Comparison of ENCODE assay signal across 13 cellular contexts in genomic region chr15:48514103-48514817, GRCh38.
DNase-seq lines count a peak whose midpoint lies in the region; ATAC-seq and TF ChIP-seq lines count a peak whose summit lies in the region.
"Had no signal": no experiment of that assay in that cellular context is flagged by ENCODE, and none has a peak within 500 bp of the region (broad histone marks: within the 10 kb centered on the region; RNA-seq: fewer than 3 reads in every experiment).

No MANE protein-coding gene starts in this region.

- H2AFZ ChIP-seq in IMR-90 (replicated peaks; ENCODE audit: low read length, poor library complexity), result no peak overlapping the region
- no peak overlapping the region for H2AFZ ChIP-seq in neural progenitor cell (replicated peaks)

- no peak overlapping the region for H3K23ac ChIP-seq in IMR-90 (ENCODE audit: low read depth, low read length)

- H2AK5ac ChIP-seq in IMR-90 (ENCODE audit: low read depth, low read length), result no peak overlapping the region

- no peaks in the 10 kb centered on the region for H3F3A ChIP-seq in neural progenitor cell (ENCODE audit: low read depth)

- no peak overlapping the region for H4K91ac ChIP-seq in IMR-90 (ENCODE audit: insufficient read depth, low read depth, low read length)

- dilution Hi-C loops in IMR-90 (cut with HindIII; ENCODE audit: low sequenced_read_pairs, unreplicated experiment), result no loop called here

- H3K18ac ChIP-seq in IMR-90 (ENCODE audit: low read depth, low read length), result no peak overlapping the region

- no peak overlapping the region; a peak in 1 of 4 replicates for H4K8ac ChIP-seq in IMR-90 (ENCODE audit: low read depth in 2 of 2, low read length in 2 of 2)

- TF ChIP-seq RAD21 in IMR-90 (IDR thresholded peaks at IDR 0.05; ENCODE audit: low read length), result no peak

- H3K14ac ChIP-seq in IMR-90 (replicated peaks; ENCODE audit: low read depth, low read length), result no peak overlapping the region; the same call in 1 of the 2 replicates

- no peak overlapping the region for H2BK20ac ChIP-seq in IMR-90 (ENCODE audit: low read depth, low read length)

- in situ Hi-C loops in IMR-90 (cut with MboI; ENCODE audit: low sequenced_read_pairs), result no loop called here

- no peaks in the 10 kb centered on the region for H3K4me1 ChIP-seq in IMR-90 (ENCODE audit: control insufficient read depth, insufficient read depth, low read length)
- H3K4me1 ChIP-seq in esophagus muscularis mucosa, result peaks cover 0 to 11% (median 9%) of the 10 kb centered on the region in 4 donors
- H3K4me1 ChIP-seq in neural progenitor cell, result no peaks in the 10 kb centered on the region
- no peaks in the 10 kb centered on the region for H3K4me1 ChIP-seq in left lung

- H2AK9ac ChIP-seq in IMR-90 (replicated peaks; ENCODE audit: low read depth, low read length, poor library complexity), result no peak overlapping the region

- H2BK5ac ChIP-seq in IMR-90 (ENCODE audit: low read depth, low read length, poor library complexity, severe bottlenecking), result no peak overlapping the region

- H3K9me3 ChIP-seq in IMR-90 (ENCODE audit: control insufficient read depth, insufficient read depth, low read length) (no peaks in the 10 kb centered on the region), esophagus muscularis mucosa (no peaks in the 10 kb centered on the region), neural progenitor cell (ENCODE audit: low read depth) (no peaks in the 10 kb centered on the region), left lung (no peaks in the 10 kb centered on the region)

- DNase-seq in IMR-90 (no peak), esophagus muscularis mucosa (ENCODE audit: extremely low spot score) (peak; percentile 37), osteocyte (ENCODE audit: extremely low spot score, unreplicated experiment) (no peak), neural progenitor cell (ENCODE audit: low spot score) (no peak), left lung (no peak)
- no peak for DNase-seq in activated CD4-positive, CD25-positive, alpha-beta regulatory T cell (lab: John Stamatoyannopoulos, UW)
- DNase-seq in stimulated activated CD4-positive, alpha-beta T cell treated with anti-CD3 and anti-CD28 coated beads, Interleukin-4, amount 100 ng/mL, for 4 hours, result no peak
- DNase-seq: CD8-positive, alpha-beta T cell; COR-L47; DND-41; GDM1 had no signal

- H3K56ac ChIP-seq in IMR-90 (ENCODE audit: extremely low read depth, insufficient read depth, low read length), result no peak overlapping the region

- H3K36me3 Mint-ChIP-seq in osteocyte (ENCODE audit: unreplicated experiment) (peaks cover 89% of the 10 kb centered on the region), neural progenitor cell (peaks cover 6% of the 10 kb centered on the region)
- H3K36me3 Mint-ChIP-seq: CD14-positive monocyte; CD8-positive, alpha-beta T cell had no signal

- peaks cover 6% of the 10 kb centered on the region for H3K9me1 ChIP-seq in IMR-90 (ENCODE audit: insufficient read depth, low read length)

- TF ChIP-seq CTCF in IMR-90 (conservative IDR thresholded peaks at IDR 0.05; ENCODE audit: low read depth, low read length), result no peak
- no peak for TF ChIP-seq CTCF in esophagus muscularis mucosa (IDR thresholded peaks at IDR 0.05)
- TF ChIP-seq CTCF in osteocyte (IDR thresholded peaks at IDR 0.05), result no peak
- TF ChIP-seq CTCF in neural progenitor cell (IDR thresholded peaks at IDR 0.05), result no peak
- TF ChIP-seq CTCF in left lung (IDR thresholded peaks at IDR 0.05), result no peak

- H3K79me2 ChIP-seq in neural progenitor cell (ENCODE audit: low read depth), result no peaks in the 10 kb centered on the region

- H3K4me2 ChIP-seq in IMR-90 (ENCODE audit: low read depth, low read length), result no peak overlapping the region
- no peak overlapping the region for H3K4me2 ChIP-seq in neural progenitor cell

- TF ChIP-seq EP300 in esophagus muscularis mucosa (IDR thresholded peaks at IDR 0.05), result no peak

- POLR2A ChIA-PET in IMR-90 (lab: Charles Lee; ENCODE audit: unreplicated experiment), result no interaction called here

- H3K27me3 Mint-ChIP-seq in osteocyte (ENCODE audit: unreplicated experiment) (no peaks in the 10 kb centered on the region), neural progenitor cell (ENCODE audit: insufficient read depth, low read depth) (no peaks in the 10 kb centered on the region)

- H3K36me3 ChIP-seq in IMR-90 (ENCODE audit: control insufficient read depth, insufficient read depth, low read length) (peaks cover 48% of the 10 kb centered on the region), esophagus muscularis mucosa (peaks cover 4 to 78% (median 29%) of the 10 kb centered on the region in 4 donors), neural progenitor cell (peaks cover 3% of the 10 kb centered on the region), left lung (peaks cover 0 to 11% of the 10 kb centered on the region in 2 donors)

- intact Hi-C loops in IMR-90 (cut with micrococcal nuclease) (no loop called here), esophagus muscularis mucosa (cut with DNase I) (no loop called here), left lung (cut with DNase I) (no loop called here)

- H3K27ac Mint-ChIP-seq in osteocyte (ENCODE audit: unreplicated experiment) (peak overlapping the region; percentile 73), neural progenitor cell (no peak overlapping the region)
- H3K27ac Mint-ChIP-seq: CD8-positive, alpha-beta T cell had no signal

- CTCF ChIA-PET in IMR-90 (lab: Yijun Ruan, JAX), result no interaction called here

- ATAC-seq in IMR-90 (ENCODE audit: low read depth) (0 out of 2 replicates have a peak, but pooled peaks have one; percentile 17), left lung (no peak)
- ATAC-seq: CD8-positive, alpha-beta T cell; HCT116 had no signal

- H2BK15ac ChIP-seq in IMR-90 (ENCODE audit: low read depth, low read length), result no peak overlapping the region

- no peak for TF ChIP-seq POLR2A in IMR-90 (IDR thresholded peaks at IDR 0.05; ENCODE audit: low read depth, low read length)
- TF ChIP-seq POLR2A in esophagus muscularis mucosa (IDR thresholded peaks at IDR 0.05; ENCODE audit: low read depth), result no peak

- H3K9me3 Mint-ChIP-seq in osteocyte (ENCODE audit: unreplicated experiment) (no peaks in the 10 kb centered on the region), neural progenitor cell (no peaks in the 10 kb centered on the region)
- H3K9me3 Mint-ChIP-seq: CD8-positive, alpha-beta T cell had no signal

- H4K5ac ChIP-seq in IMR-90 (ENCODE audit: low read depth, low read length), result no peak overlapping the region

- no peaks in the 10 kb centered on the region for H3K27me3 ChIP-seq in IMR-90 (ENCODE audit: control insufficient read depth, insufficient read depth, low read length)
- no peaks in the 10 kb centered on the region for H3K27me3 ChIP-seq in esophagus muscularis mucosa
- no peaks in the 10 kb centered on the region for H3K27me3 ChIP-seq in neural progenitor cell
- H3K27me3 ChIP-seq in left lung, result no peaks in the 10 kb centered on the region

- no peak overlapping the region for H3K27ac ChIP-seq in IMR-90 (ENCODE audit: insufficient read depth, low read length)
- H3K27ac ChIP-seq in esophagus muscularis mucosa (replicated peaks in 1 of 4), result no peak overlapping the region
- no peak overlapping the region for H3K27ac ChIP-seq in neural progenitor cell
- no peak overlapping the region for H3K27ac ChIP-seq in left lung

- no peak overlapping the region for H3K4me3 Mint-ChIP-seq in osteocyte (ENCODE audit: unreplicated experiment)
- no peak overlapping the region for H3K4me3 Mint-ChIP-seq in neural progenitor cell
- H3K4me3 Mint-ChIP-seq: CD14-positive monocyte; CD8-positive, alpha-beta T cell had no signal

- H4K20me1 ChIP-seq in IMR-90 (ENCODE audit: insufficient read depth, low read length) (no peaks in the 10 kb centered on the region), neural progenitor cell (ENCODE audit: low read depth) (no peaks in the 10 kb centered on the region)

- BruUV-seq in IMR-90 (replicated peaks; lab: Mats Ljungman, UMichigan), result no TSS peak

- H3K4me1 Mint-ChIP-seq in osteocyte (ENCODE audit: unreplicated experiment) (peaks cover 41% of the 10 kb centered on the region), neural progenitor cell (no peaks in the 10 kb centered on the region)
- H3K4me1 Mint-ChIP-seq: CD14-positive monocyte had no signal

- WGBS in IMR-90 (ENCODE audit: extremely low coverage in 2 of 2, insufficient read length in 1 of 2), 2 experiments, result no CpG with 5 or more reads among the region's 2 CpGs
- 96% methylated on average over 2 of the region's 2 CpGs for WGBS in esophagus muscularis mucosa

- peaks cover 14 to 32% of the 10 kb centered on the region in 2 experiments; a peak in 3 of 4 replicates for H3K79me1 ChIP-seq in IMR-90 (ENCODE audit: low read depth in 1 of 2, low read length in 2 of 2)

- no peak overlapping the region for H2BK120ac ChIP-seq in IMR-90 (ENCODE audit: low read depth, low read length)

- no peak overlapping the region for H3K4ac ChIP-seq in IMR-90 (ENCODE audit: low read depth, low read length)

- no peak overlapping the region for H3K9ac ChIP-seq in IMR-90 (ENCODE audit: low read depth, low read length)
- no peak overlapping the region for H3K9ac ChIP-seq in neural progenitor cell

- H3K4me3 ChIP-seq in IMR-90 (ENCODE audit: insufficient read depth, low read depth, low read length) (no peak overlapping the region), esophagus muscularis mucosa (no peak overlapping the region), neural progenitor cell (no peak overlapping the region), left lung (no peak overlapping the region)

TF ChIP-seq in IMR-90, 13 proteins besides CTCF, POLR2A, EP300 and RAD21:
- TF ChIP-seq RFX5 (IDR thresholded peaks at IDR 0.05; ENCODE audit: low read depth, low read length) (no peak), NFE2L2 (IDR thresholded peaks at IDR 0.05; ENCODE audit: low read depth, low read length) (no peak), MAFK (IDR thresholded peaks at IDR 0.05; ENCODE audit: low read depth, low read length) (peak; percentile 95), MXI1 (IDR thresholded peaks at IDR 0.05; ENCODE audit: borderline replicate concordance, low read depth, low read length) (no peak), CEBPB (IDR thresholded peaks at IDR 0.05; ENCODE audit: low read depth, low read length) (no peak)
TF ChIP-seq in IMR-90: peak in this region for 1.
